ENCODE assay signal across 23 cellular contexts in genomic region chr5:93576015-93576414, GRCh38. TPM values are rescaled to one million over a fixed set of nuclear protein-coding genes. Genes with fewer than 3 reads are reported as not detected.
"Had no signal": no experiment of that assay in that cellular context is flagged by ENCODE, and none has a peak within 500 bp of the region (broad histone marks: within the 10 kb centered on the region; RNA-seq: fewer than 3 reads in every experiment).

No MANE protein-coding gene starts in this region.

- DNase-seq: activated CD4-positive, alpha-beta T cell treated with anti-CD3 and anti-CD28 coated beads, Interleukin-2, amount 50 U/mL, for 1 hour; activated naive CD4-positive, alpha-beta T cell treated with anti-CD3 and anti-CD28 coated beads for 36 hours; activated naive CD8-positive, alpha-beta T cell treated with anti-CD3 and anti-CD28 coated beads, Interleukin-2, amount 50 U/mL, for 24 hours; activated T-cell treated with anti-CD3 and anti-CD28 coated beads for 4 hours; aorta; left ventricle myocardium superior; mucosa of descending colon; naive thymus-derived CD8-positive, alpha-beta T cell; occipital lobe; stimulated activated CD4-positive, alpha-beta T cell treated with anti-CD3 and anti-CD28 coated beads, Interleukin-4, amount 100 ng/mL, for 4 hours; stimulated activated CD8-positive, alpha-beta memory T cell treated with anti-CD3 and anti-CD28 coated beads, Interleukin-4, amount 100 ng/mL, for 48 hours; stimulated activated naive CD4-positive, alpha-beta T cell treated with Interleukin-2 at 50 U/mL for 16 hours; upper lobe of left lung had no signal

- H3K4me2 ChIP-seq: hepatocyte, smooth muscle cell had no signal

- FAIRE-seq: endometrium, keratinocyte had no signal

- H3K4me3 Mint-ChIP-seq: activated naive CD4-positive, alpha-beta T cell treated with anti-CD3 and anti-CD28 coated beads for 36 hours; activated naive CD8-positive, alpha-beta T cell treated with anti-CD3 and anti-CD28 coated beads, Interleukin-2, amount 50 U/mL, for 24 hours; activated T-helper 17 cell treated with anti-CD3 and anti-CD28 coated beads, Interleukin-2, amount 50 U/mL, for 72 hours; memory B cell; naive thymus-derived CD8-positive, alpha-beta T cell had no signal

- H3K79me2 ChIP-seq: hepatocyte had no signal

- H3K27ac Mint-ChIP-seq: activated naive CD4-positive, alpha-beta T cell treated with anti-CD3 and anti-CD28 coated beads for 36 hours; activated naive CD8-positive, alpha-beta T cell treated with anti-CD3 and anti-CD28 coated beads, Interleukin-2, amount 50 U/mL, for 24 hours; activated T-helper 17 cell treated with anti-CD3 and anti-CD28 coated beads, Interleukin-2, amount 50 U/mL, for 72 hours; memory B cell; progenitor cell of endocrine pancreas had no signal

- H3K36me3 Mint-ChIP-seq: memory B cell had no signal

- H3K27ac ChIP-seq: hepatocyte, suprapubic skin had no signal

- H3K4me3 ChIP-seq: hepatocyte, mucosa of descending colon, smooth muscle cell, suprapubic skin, upper lobe of left lung had no signal

- H3K9me3 ChIP-seq: mucosa of descending colon, suprapubic skin, upper lobe of left lung had no signal

- ATAC-seq: activated CD4-positive, CD25-positive, alpha-beta regulatory T cell treated with anti-CD3 and anti-CD28 coated beads, Interleukin-2, amount 50 U/mL, for 24 hours; activated naive CD8-positive, alpha-beta T cell treated with anti-CD3 and anti-CD28 coated beads, Interleukin-2, amount 50 U/mL, for 24 hours; activated T-helper 17 cell treated with anti-CD3 and anti-CD28 coated beads, Interleukin-2, amount 50 U/mL, for 72 hours; left ventricle myocardium superior; mucosa of descending colon; naive thymus-derived CD8-positive, alpha-beta T cell had no signal

- H3K9me3 Mint-ChIP-seq: activated naive CD4-positive, alpha-beta T cell treated with anti-CD3 and anti-CD28 coated beads for 36 hours; activated naive CD8-positive, alpha-beta T cell treated with anti-CD3 and anti-CD28 coated beads, Interleukin-2, amount 50 U/mL, for 24 hours; activated T-helper 17 cell treated with anti-CD3 and anti-CD28 coated beads, Interleukin-2, amount 50 U/mL, for 72 hours had no signal

- H3K36me3 ChIP-seq: suprapubic skin, upper lobe of left lung had no signal

- H2AFZ ChIP-seq: hepatocyte had no signal

RNA-seq across cellular contexts. Expression of gene NR2F1-AS1, which starts 5.0 kb away (rescaled TPM):
- total RNA-seq: activated CD8-positive, alpha-beta memory T cell treated with anti-CD3 and anti-CD28 coated beads for 36 hours; activated naive CD4-positive, alpha-beta T cell treated with anti-CD3 and anti-CD28 coated beads for 36 hours; activated T-helper 17 cell treated with anti-CD3 and anti-CD28 coated beads, Interleukin-2, amount 50 U/mL, for 72 hours; naive thymus-derived CD8-positive, alpha-beta T cell had no signal
- polyA plus RNA-seq: naive thymus-derived CD8-positive, alpha-beta T cell had no signal

RNA-seq across cellular contexts. Expression of gene NR2F1, which starts 7.0 kb away (rescaled TPM):
- total RNA-seq: activated CD8-positive, alpha-beta memory T cell treated with anti-CD3 and anti-CD28 coated beads for 36 hours; activated naive CD4-positive, alpha-beta T cell treated with anti-CD3 and anti-CD28 coated beads for 36 hours; activated T-helper 17 cell treated with anti-CD3 and anti-CD28 coated beads, Interleukin-2, amount 50 U/mL, for 72 hours; naive thymus-derived CD8-positive, alpha-beta T cell had no signal
- polyA plus RNA-seq: keratinocyte; naive thymus-derived CD8-positive, alpha-beta T cell had no signal
